In the genomic region with DNA sequence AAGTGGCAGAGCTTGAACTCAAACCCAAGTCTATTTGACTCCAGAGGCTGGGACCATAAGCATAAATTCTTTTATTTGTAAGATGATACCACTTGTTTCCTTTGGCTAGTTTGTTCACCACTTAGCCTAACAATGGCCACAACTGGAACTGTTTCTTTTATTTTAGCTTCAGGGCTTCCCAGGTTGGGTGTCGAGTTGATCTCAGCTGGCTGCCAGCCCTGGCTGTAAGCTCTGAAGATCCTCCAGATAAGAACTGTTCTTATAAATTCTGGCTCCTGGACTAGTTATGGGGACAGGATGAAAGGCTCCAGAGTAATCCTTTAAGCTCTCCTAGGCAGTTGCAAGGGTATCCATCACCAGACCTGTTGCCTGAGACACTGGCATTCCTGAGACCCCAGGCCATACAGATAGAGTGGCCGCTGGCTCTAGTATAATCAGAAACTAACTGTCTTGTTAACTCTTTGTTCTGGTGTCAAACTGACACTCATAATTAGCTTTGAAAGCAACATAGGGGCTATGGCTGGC, we compare ENCODE assay signal across 15 cellular contexts.
DNase-seq lines count a peak whose midpoint lies in the region; ATAC-seq and TF ChIP-seq lines count a peak whose summit lies in the region.
"Had no signal": no experiment of that assay in that cellular context is flagged by ENCODE, and none has a peak within 500 bp of the region (broad histone marks: within the 10 kb centered on the region; RNA-seq: fewer than 3 reads in every experiment).

No MANE protein-coding gene starts in this region.

- H3K27me3 ChIP-seq in IMR-90 (ENCODE audit: control insufficient read depth, insufficient read depth, low read length): peaks cover 5% of the 10 kb centered on the region; the same call in 1 of the 2 replicates
- H3K27me3 ChIP-seq in PC-3 (ENCODE audit: low read length): no peaks in the 10 kb centered on the region

- H2BK120ac ChIP-seq in IMR-90 (ENCODE audit: low read depth, low read length): no peak overlapping the region

- DNase-seq in EL: peak; percentile 15
- DNase-seq in IMR-90: no peak
- peak; percentile 55 for DNase-seq in PC-3
- peak; percentile 32 for DNase-seq in fibroblast of the aortic adventitia (ENCODE audit: low read depth)
- DNase-seq in activated naive CD4-positive, alpha-beta T cell treated with anti-CD3 and anti-CD28 coated beads, Interleukin-2, amount 50 U/mL, for 16 hours: no peak
- no peak for DNase-seq in activated naive CD8-positive, alpha-beta T cell treated with anti-CD3 and anti-CD28 coated beads, Interleukin-2, amount 50 U/mL, for 24 hours
- DNase-seq in type B pancreatic cell (ENCODE audit: extremely low spot score, unreplicated experiment): no peak
- DNase-seq: C1 segment of cervical spinal cord, NCI-H1436, NCI-H2029 treated with DMSO at 0.1 percent for 48 hours, NCI-H2227 treated with DMSO at 0.1 percent for 48 hours, NCI-H524, T-cell had no signal

- peak overlapping the region; percentile 31; the same call in 1 of the 2 replicates for H2AK5ac ChIP-seq in IMR-90 (ENCODE audit: low read depth, low read length)

- H4K91ac ChIP-seq in IMR-90 (ENCODE audit: insufficient read depth, low read depth, low read length): no peak overlapping the region

- H4K8ac ChIP-seq in IMR-90 (ENCODE audit: low read depth in 2 of 2, low read length in 2 of 2): no peak overlapping the region

- H3K9me3 Mint-ChIP-seq in activated naive CD8-positive, alpha-beta T cell treated with anti-CD3 and anti-CD28 coated beads, Interleukin-2, amount 50 U/mL, for 24 hours: no peaks in the 10 kb centered on the region
- no peaks in the 10 kb centered on the region for H3K9me3 Mint-ChIP-seq in type B pancreatic cell
- H3K9me3 Mint-ChIP-seq: T-cell had no signal

- H3K9me1 ChIP-seq in IMR-90 (ENCODE audit: insufficient read depth, low read length): no peaks in the 10 kb centered on the region

- H3K4me2 ChIP-seq in IMR-90 (ENCODE audit: low read depth, low read length) (no peak overlapping the region), PC-3 (ENCODE audit: low read length) (no peak overlapping the region)

- no peak for TF ChIP-seq RAD21 in IMR-90 (IDR thresholded peaks at IDR 0.05; ENCODE audit: low read length)

- in situ Hi-C loops in IMR-90 (cut with MboI; ENCODE audit: low sequenced_read_pairs): no loop called here

- TF ChIP-seq POLR2A in IMR-90 (IDR thresholded peaks at IDR 0.05; ENCODE audit: low read depth, low read length): no peak

- H3K9me2 ChIP-seq in PC-3 (replicated peaks; ENCODE audit: low read length): no peaks in the 10 kb centered on the region

- H4K5ac ChIP-seq in IMR-90 (ENCODE audit: low read depth, low read length): no peak overlapping the region

- H3K4me1 Mint-ChIP-seq in activated naive CD8-positive, alpha-beta T cell treated with anti-CD3 and anti-CD28 coated beads, Interleukin-2, amount 50 U/mL, for 24 hours: peaks cover 7% of the 10 kb centered on the region
- H3K4me1 Mint-ChIP-seq in type B pancreatic cell (ENCODE audit: unreplicated experiment): peaks cover 20% of the 10 kb centered on the region
- H3K4me1 Mint-ChIP-seq: T-cell had no signal

- no peak overlapping the region for H3K4ac ChIP-seq in IMR-90 (ENCODE audit: low read depth, low read length)

- H3K36me3 ChIP-seq in IMR-90 (ENCODE audit: control insufficient read depth, insufficient read depth, low read length) (no peaks in the 10 kb centered on the region), PC-3 (ENCODE audit: low read depth, low read length) (no peaks in the 10 kb centered on the region)

- H3K4me1 ChIP-seq in IMR-90 (ENCODE audit: control insufficient read depth, insufficient read depth, low read length) (no peaks in the 10 kb centered on the region; the same call in 1 of the 2 replicates), PC-3 (ENCODE audit: insufficient read depth, low read length) (peaks cover 5% of the 10 kb centered on the region; the same call in 1 of the 2 replicates)

- intact Hi-C loops in IMR-90 (cut with micrococcal nuclease): no loop called here
- intact Hi-C loops in PC-3 (cut with micrococcal nuclease): no loop called here

- H3K9ac ChIP-seq in IMR-90 (ENCODE audit: low read depth, low read length) (no peak overlapping the region), PC-3 (ENCODE audit: low read length) (no peak overlapping the region)

- H3K14ac ChIP-seq in IMR-90 (replicated peaks; ENCODE audit: low read depth, low read length): no peak overlapping the region

- H3K18ac ChIP-seq in IMR-90 (ENCODE audit: low read depth, low read length): no peak overlapping the region

- H3K23ac ChIP-seq in IMR-90 (ENCODE audit: low read depth, low read length): no peak overlapping the region

- no peak overlapping the region for H3K4me3 Mint-ChIP-seq in activated naive CD8-positive, alpha-beta T cell treated with anti-CD3 and anti-CD28 coated beads, Interleukin-2, amount 50 U/mL, for 24 hours
- H3K4me3 Mint-ChIP-seq in type B pancreatic cell: no peak overlapping the region
- H3K4me3 Mint-ChIP-seq: T-cell had no signal

- H3K27me3 Mint-ChIP-seq in activated naive CD8-positive, alpha-beta T cell treated with anti-CD3 and anti-CD28 coated beads, Interleukin-2, amount 50 U/mL, for 24 hours: no peaks in the 10 kb centered on the region
- peaks cover 7% of the 10 kb centered on the region for H3K27me3 Mint-ChIP-seq in type B pancreatic cell

- no peak overlapping the region for H2AK9ac ChIP-seq in IMR-90 (replicated peaks; ENCODE audit: low read depth, low read length, poor library complexity)

- no peaks in the 10 kb centered on the region for H3K79me1 ChIP-seq in IMR-90 (ENCODE audit: low read depth in 1 of 2, low read length in 2 of 2)

- H2BK20ac ChIP-seq in IMR-90 (ENCODE audit: low read depth, low read length): no peak overlapping the region

- H3K4me3 ChIP-seq in IMR-90 (ENCODE audit: insufficient read depth, low read depth, low read length): no peak overlapping the region
- no peak overlapping the region for H3K4me3 ChIP-seq in PC-3 (ENCODE audit: low read length)
- H3K4me3 ChIP-seq in fibroblast of the aortic adventitia (ENCODE audit: low read depth, low read length): no peak overlapping the region

- no peaks in the 10 kb centered on the region for H3F3A ChIP-seq in PC-3 (ENCODE audit: low read length, unreplicated experiment)

- H2BK5ac ChIP-seq in IMR-90 (ENCODE audit: low read depth, low read length, poor library complexity, severe bottlenecking): no peak overlapping the region

- H3K36me3 Mint-ChIP-seq in activated naive CD8-positive, alpha-beta T cell treated with anti-CD3 and anti-CD28 coated beads, Interleukin-2, amount 50 U/mL, for 24 hours (ENCODE audit: low read depth): no peaks in the 10 kb centered on the region
- H3K36me3 Mint-ChIP-seq in type B pancreatic cell: no peaks in the 10 kb centered on the region
- H3K36me3 Mint-ChIP-seq: T-cell had no signal

- TF ChIP-seq CTCF in IMR-90 (conservative IDR thresholded peaks at IDR 0.05; ENCODE audit: low read depth, low read length) (no peak), PC-3 (conservative IDR thresholded peaks at IDR 0.05; ENCODE audit: low read depth, low read length) (no peak), fibroblast of the aortic adventitia (IDR thresholded peaks at IDR 0.05; ENCODE audit: insufficient read depth, low read length) (no peak), type B pancreatic cell (conservative IDR thresholded peaks at IDR 0.05) (no peak)

- BruUV-seq in IMR-90 (replicated peaks; lab: Mats Ljungman, UMichigan) (no TSS peak), PC-3 (replicated peaks; lab: Mats Ljungman, UMichigan) (no TSS peak)

- dilution Hi-C loops in IMR-90 (cut with HindIII; ENCODE audit: low sequenced_read_pairs, unreplicated experiment): no loop called here

- H2BK15ac ChIP-seq in IMR-90 (ENCODE audit: low read depth, low read length): no peak overlapping the region

- H3K79me2 ChIP-seq in PC-3 (ENCODE audit: low read length): no peaks in the 10 kb centered on the region

- no peak overlapping the region for H3K27ac Mint-ChIP-seq in activated naive CD8-positive, alpha-beta T cell treated with anti-CD3 and anti-CD28 coated beads, Interleukin-2, amount 50 U/mL, for 24 hours
- H3K27ac Mint-ChIP-seq in type B pancreatic cell: no peak overlapping the region
- H3K27ac Mint-ChIP-seq: T-cell had no signal

- H3K9me3 ChIP-seq in IMR-90 (ENCODE audit: control insufficient read depth, insufficient read depth, low read length) (no peaks in the 10 kb centered on the region; the same call in 1 of the 2 replicates), PC-3 (ENCODE audit: low read length) (no peaks in the 10 kb centered on the region)

- POLR2A ChIA-PET in IMR-90 (lab: Charles Lee; ENCODE audit: unreplicated experiment): no interaction called here
- POLR2A ChIA-PET in PC-3 (lab: Charles Lee; ENCODE audit: unreplicated experiment): no interaction called here

- CTCF ChIA-PET in IMR-90 (lab: Yijun Ruan, JAX) (no interaction called here), PC-3 (lab: Charles Lee) (no interaction called here)

- ATAC-seq in IMR-90 (ENCODE audit: low read depth) (no peak), PC-3 (peak; percentile 64), GM21381 (IDR thresholded peaks at IDR 0.05; ENCODE audit: unreplicated experiment) (no peak)
- no peak for ATAC-seq in activated naive CD8-positive, alpha-beta T cell treated with anti-CD3 and anti-CD28 coated beads, Interleukin-2, amount 50 U/mL, for 24 hours
- ATAC-seq: T-cell had no signal

- 33% methylated on average over 1 of the region's 2 CpGs; no CpG with 5 or more reads in 1 of the 2 experiments for WGBS in IMR-90 (ENCODE audit: extremely low coverage in 2 of 2, insufficient read length in 1 of 2), 2 experiments

- no peak overlapping the region for H3K56ac ChIP-seq in IMR-90 (ENCODE audit: extremely low read depth, insufficient read depth, low read length)

- no peak overlapping the region for H3K27ac ChIP-seq in IMR-90 (ENCODE audit: insufficient read depth, low read length)
- H3K27ac ChIP-seq in PC-3 (ENCODE audit: low read length): no peak overlapping the region
- H3K27ac ChIP-seq: HL-60 had no signal

- H2AFZ ChIP-seq in IMR-90 (replicated peaks; ENCODE audit: low read length, poor library complexity): no peak overlapping the region
- no peak overlapping the region for H2AFZ ChIP-seq in PC-3 (ENCODE audit: low read length)

- H4K20me1 ChIP-seq in IMR-90 (ENCODE audit: insufficient read depth, low read length): no peaks in the 10 kb centered on the region
- H4K20me1 ChIP-seq in PC-3 (ENCODE audit: low read length): no peaks in the 10 kb centered on the region

TF ChIP-seq in IMR-90, 13 proteins besides CTCF, POLR2A, EP300 and RAD21 (continues in another document):
- TF ChIP-seq, protein P1, sequence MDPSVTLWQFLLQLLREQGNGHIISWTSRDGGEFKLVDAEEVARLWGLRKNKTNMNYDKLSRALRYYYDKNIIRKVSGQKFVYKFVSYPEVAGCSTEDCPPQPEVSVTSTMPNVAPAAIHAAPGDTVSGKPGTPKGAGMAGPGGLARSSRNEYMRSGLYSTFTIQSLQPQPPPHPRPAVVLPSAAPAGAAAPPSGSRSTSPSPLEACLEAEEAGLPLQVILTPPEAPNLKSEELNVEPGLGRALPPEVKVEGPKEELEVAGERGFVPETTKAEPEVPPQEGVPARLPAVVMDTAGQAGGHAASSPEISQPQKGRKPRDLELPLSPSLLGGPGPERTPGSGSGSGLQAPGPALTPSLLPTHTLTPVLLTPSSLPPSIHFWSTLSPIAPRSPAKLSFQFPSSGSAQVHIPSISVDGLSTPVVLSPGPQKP (IDR thresholded peaks at IDR 0.05; ENCODE audit: borderline replicate concordance, low read depth, low read length): no peak
- no peak for TF ChIP-seq RFX5 (IDR thresholded peaks at IDR 0.05; ENCODE audit: low read depth, low read length)
- no peak for TF ChIP-seq MXI1 (IDR thresholded peaks at IDR 0.05; ENCODE audit: borderline replicate concordance, low read depth, low read length)

Comparison
In these comparisons a context has a peak if more than half of its experiments do, and no peak if none do; other contexts are left out.
1. DNase-seq: peak in EL (single experiment), PC-3 (single experiment) and fibroblast of the aortic adventitia (single experiment); none in IMR-90 (single experiment), activated naive CD4-positive, alpha-beta T cell treated with anti-CD3 and anti-CD28 coated beads, Interleukin-2, amount 50 U/mL, for 16 hours (single experiment), activated naive CD8-positive, alpha-beta T cell treated with anti-CD3 and anti-CD28 coated beads, Interleukin-2, amount 50 U/mL, for 24 hours (single experiment) and type B pancreatic cell (single experiment).